In the genomic region with DNA sequence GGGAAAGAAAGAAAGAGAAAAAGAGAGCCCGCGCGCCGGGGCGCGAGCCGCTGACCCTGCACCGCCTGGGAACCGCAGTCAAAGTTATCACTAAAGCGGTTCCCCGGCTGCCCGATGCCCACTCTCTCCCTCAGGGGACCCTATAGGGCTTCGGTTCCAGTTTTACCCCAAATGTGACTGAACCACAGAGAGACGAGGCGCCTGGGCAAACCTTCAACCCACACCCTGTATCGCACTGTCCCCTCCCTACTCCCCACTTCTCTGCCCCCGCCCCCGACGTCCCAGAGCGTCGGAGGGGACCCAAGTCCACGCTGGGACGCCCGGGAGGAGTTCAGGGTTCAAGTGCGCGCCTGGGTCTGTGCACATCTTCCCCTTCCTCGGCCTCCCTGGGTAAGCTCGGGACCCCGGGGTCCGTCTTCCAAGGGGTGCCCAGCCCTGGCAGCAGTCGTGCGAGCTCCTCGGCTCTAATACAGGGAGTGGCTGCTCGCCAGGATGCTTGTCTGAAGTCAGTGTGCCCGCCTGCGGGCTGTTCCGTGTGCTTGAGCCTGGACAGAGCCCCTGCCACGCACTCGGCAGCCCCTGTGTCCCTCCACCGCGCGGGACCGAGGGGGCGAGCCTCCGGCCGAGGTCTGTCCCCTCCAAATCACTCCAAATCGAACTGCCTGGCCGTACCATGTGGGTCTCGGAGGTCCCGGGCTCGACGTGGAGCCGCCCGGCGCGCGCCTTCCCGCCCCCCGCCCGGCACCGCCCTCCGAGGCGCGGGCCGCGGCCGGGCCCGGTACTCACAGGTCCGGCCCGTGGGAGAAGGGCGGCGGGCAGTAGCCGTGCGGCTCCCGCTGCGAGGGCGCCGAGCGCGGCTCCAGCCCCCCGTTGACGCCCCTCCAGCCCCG, we compare ENCODE assay signal across 8 cellular contexts. TPM values are rescaled to one million over a fixed set of nuclear protein-coding genes. Genes with fewer than 3 reads are reported as not detected.
A peak's percentile ranks its signal among the peaks of the same experiment; 100 is the strongest.
DNase-seq lines count a peak whose midpoint lies in the region; ATAC-seq and TF ChIP-seq lines count a peak whose summit lies in the region.

No MANE protein-coding gene starts in this region.

- TF ChIP-seq CTCF in CD4-positive, alpha-beta T cell (IDR thresholded peaks at IDR 0.05): no peak

- no peaks in the 10 kb centered on the region for H3K9me3 ChIP-seq in CD4-positive, alpha-beta T cell (ENCODE audit: control insufficient read depth, low read length)
- no peaks in the 10 kb centered on the region for H3K9me3 ChIP-seq in naive thymus-derived CD4-positive, alpha-beta T cell (ENCODE audit: control insufficient read depth in 2 of 3, low read length in 3 of 3)

- CTCF ChIA-PET in CD4-positive, alpha-beta T cell (lab: Charles Lee): interaction anchor here (1.3 kb wide), 1 partner anchor 257 kb away, joined by 4 read pairs; no protein-coding TSS in a partner anchor
- CTCF ChIA-PET in naive thymus-derived CD4-positive, alpha-beta T cell (lab: Charles Lee): interaction anchor here (0.5 to 2.0 kb wide), 3 partner anchors 20 to 627 kb away, joined by 3 to 13 read pairs (median 3); no protein-coding TSS in a partner anchor

- H3K9me3 Mint-ChIP-seq in CD4-positive, alpha-beta T cell: no peaks in the 10 kb centered on the region
- H3K9me3 Mint-ChIP-seq in naive thymus-derived CD4-positive, alpha-beta T cell: no peaks in the 10 kb centered on the region

- H3K4me3 ChIP-seq in naive thymus-derived CD4-positive, alpha-beta T cell (ENCODE audit: low read length): peak overlapping the region; percentile 50

- intact Hi-C loops in CD4-positive, alpha-beta T cell (cut with DNase I, micrococcal nuclease): loop anchor here (1.0 to 10.0 kb wide), 7 partner anchors 194 to 774 kb away; a partner anchor contains a TSS
- intact Hi-C loops in naive thymus-derived CD4-positive, alpha-beta T cell (cut with micrococcal nuclease): loop anchor here (1.0 to 10.0 kb wide), 14 partner anchors 51 to 980 kb away; a partner anchor contains a TSS

- no peak for TF ChIP-seq POLR2A in erythroblast (IDR thresholded peaks at IDR 0.05; ENCODE audit: low read length)

- no peaks in the 10 kb centered on the region for H3K36me3 ChIP-seq in naive thymus-derived CD4-positive, alpha-beta T cell (ENCODE audit: control insufficient read depth in 2 of 3, insufficient read depth in 3 of 3, low read length in 3 of 3)

- H3K27ac Mint-ChIP-seq in CD4-positive, alpha-beta T cell: no peak overlapping the region
- peak overlapping the region in 2 of 9 donors; percentile 26 to 45 for H3K27ac Mint-ChIP-seq in naive thymus-derived CD4-positive, alpha-beta T cell

- H3K4me1 Mint-ChIP-seq in CD4-positive, alpha-beta T cell (ENCODE audit: low read depth): peaks cover 9% of the 10 kb centered on the region
- peaks cover 0 to 26% (median 17%) of the 10 kb centered on the region in 7 donors for H3K4me1 Mint-ChIP-seq in naive thymus-derived CD4-positive, alpha-beta T cell

- no peaks in the 10 kb centered on the region for H3K36me3 Mint-ChIP-seq in CD4-positive, alpha-beta T cell (ENCODE audit: low read depth)
- H3K36me3 Mint-ChIP-seq in naive thymus-derived CD4-positive, alpha-beta T cell: no peaks in the 10 kb centered on the region

- no peak overlapping the region for H3K27ac ChIP-seq in CD4-positive, alpha-beta T cell (ENCODE audit: low read depth, low read length)
- H3K27ac ChIP-seq in naive thymus-derived CD4-positive, alpha-beta T cell (ENCODE audit: low read depth, low read length): no peak overlapping the region

- peak; percentile 37 for ATAC-seq in CD4-positive, alpha-beta T cell (ENCODE audit: poor library complexity)
- ATAC-seq in GM19467 (IDR thresholded peaks at IDR 0.05; ENCODE audit: unreplicated experiment) (peak; percentile 18), HG03521 (IDR thresholded peaks at IDR 0.05; ENCODE audit: unreplicated experiment) (peak; percentile 20)
- peak; percentile 44 for ATAC-seq in naive thymus-derived CD4-positive, alpha-beta T cell

- POLR2A ChIA-PET in CD4-positive, alpha-beta T cell (lab: Charles Lee): no interaction called here
- POLR2A ChIA-PET in naive thymus-derived CD4-positive, alpha-beta T cell (lab: Charles Lee): no interaction called here

- H3K27me3 ChIP-seq in CD4-positive, alpha-beta T cell (ENCODE audit: control insufficient read depth, insufficient read depth, low read length): peaks cover 24% of the 10 kb centered on the region
- peaks cover 0 to 7% of the 10 kb centered on the region in 2 donors for H3K27me3 ChIP-seq in naive thymus-derived CD4-positive, alpha-beta T cell (ENCODE audit: control insufficient read depth in 2 of 2, insufficient read depth in 2 of 2, low read length in 2 of 2)

- H3K27me3 Mint-ChIP-seq in CD4-positive, alpha-beta T cell: peaks cover 57% of the 10 kb centered on the region
- peaks cover 27 to 60% (median 40%) of the 10 kb centered on the region in 5 donors for H3K27me3 Mint-ChIP-seq in naive thymus-derived CD4-positive, alpha-beta T cell

- DNase-seq in CD4-positive, alpha-beta T cell: peak in 4 of 10 experiments; percentile 2 to 38 (median 4)
- DNase-seq in activated CD4-positive, alpha-beta T cell treated with anti-CD3 and anti-CD28 coated beads, Interleukin-2, amount 50 U/mL, for 1 hour: peak; percentile 9
- DNase-seq in erythroblast (lab: John Stamatoyannopoulos, UW): peak; percentile 11 to 18
- DNase-seq in naive thymus-derived CD4-positive, alpha-beta T cell: peak in 6 of 9 donors; percentile 10 to 43 (median 18)
- DNase-seq in ureter (ENCODE audit: low spot score): peak; percentile 46
- no peak for DNase-seq in MV-4-11 (lab: John Stamatoyannopoulos, UW)

- H3K4me3 Mint-ChIP-seq in CD4-positive, alpha-beta T cell: peak overlapping the region; percentile 84
- H3K4me3 Mint-ChIP-seq in naive thymus-derived CD4-positive, alpha-beta T cell: peak overlapping the region; percentile 84 to 95 (median 88)

- H3K4me1 ChIP-seq in naive thymus-derived CD4-positive, alpha-beta T cell (ENCODE audit: control insufficient read depth in 2 of 2, insufficient read depth in 2 of 2, low read length in 2 of 2): no peaks in the 10 kb centered on the region

RNA-seq across cellular contexts. Expression of a gene that starts 0.9 kb away (rescaled TPM):
- total RNA-seq in CD4-positive, alpha-beta T cell: not detected
- total RNA-seq in naive thymus-derived CD4-positive, alpha-beta T cell: under 1 TPM in 1 of 5 experiments, not detected in 4; 0.99 TPM
- polyA plus RNA-seq in naive thymus-derived CD4-positive, alpha-beta T cell: not detected
- 11.8 TPM for total RNA-seq in ureter
